ENCODE assay signal across 8 cellular contexts in genomic region chr13:32650705-32651311, GRCh38.
DNase-seq lines count a peak whose midpoint lies in the region; ATAC-seq and TF ChIP-seq lines count a peak whose summit lies in the region.

No MANE protein-coding gene starts in this region.

- H3K27me3 ChIP-seq in esophagus squamous epithelium (no peaks in the 10 kb centered on the region), neural cell (ENCODE audit: insufficient read depth, low read depth, low read length) (no peaks in the 10 kb centered on the region), thoracic aorta (replicated peaks; ENCODE audit: insufficient read depth) (no peaks in the 10 kb centered on the region)

- H3K4me2 ChIP-seq in neural cell (ENCODE audit: low read length) = no peak overlapping the region

- 21 to 28% methylated on average over 3 of the region's 3 CpGs for WGBS in esophagus squamous epithelium, 2 donors

- H3K27ac ChIP-seq in esophagus squamous epithelium (no peak overlapping the region), neural cell (ENCODE audit: low read length) (no peak overlapping the region), thoracic aorta (no peak overlapping the region)

- peak; percentile 71 for TF ChIP-seq CTCF in AG10803 (conservative IDR thresholded peaks at IDR 0.05; ENCODE audit: low read length)
- peak; percentile 18 to 67 (median 54) for TF ChIP-seq CTCF in esophagus squamous epithelium (IDR thresholded peaks at IDR 0.05)
- TF ChIP-seq CTCF in neural cell (IDR thresholded peaks at IDR 0.05; ENCODE audit: poor library complexity, severe bottlenecking) = peak; percentile 53
- TF ChIP-seq CTCF in thoracic aorta (IDR thresholded peaks at IDR 0.05) = peak; percentile 48

- H2AFZ ChIP-seq in neural cell (ENCODE audit: low read depth, low read length) = no peak overlapping the region

- H3K36me3 ChIP-seq in esophagus squamous epithelium (no peaks in the 10 kb centered on the region), neural cell (ENCODE audit: insufficient read depth, low read length) (no peaks in the 10 kb centered on the region), thoracic aorta (no peaks in the 10 kb centered on the region)

- H3K79me2 ChIP-seq in neural cell (replicated peaks; ENCODE audit: insufficient read depth, low read length) = peaks cover 53% of the 10 kb centered on the region

- TF ChIP-seq POLR2A in esophagus squamous epithelium (IDR thresholded peaks at IDR 0.05) = no peak

- H3K4me3 ChIP-seq in AG10803 (ENCODE audit: low read length) (no peak overlapping the region), esophagus squamous epithelium (no peak overlapping the region), neural cell (ENCODE audit: low read length) (no peak overlapping the region), thoracic aorta (no peak overlapping the region)

- no peak for TF ChIP-seq EP300 in neural cell (conservative IDR thresholded peaks at IDR 0.05; ENCODE audit: poor library complexity, severe bottlenecking)

- no peak overlapping the region for H3K9ac ChIP-seq in neural cell (ENCODE audit: low read length)

- intact Hi-C loops in esophagus squamous epithelium (cut with DNase I) = loop anchor here (5.0 kb wide), 1 partner anchor 64 kb away; the partner anchor contains the start of gene PDS5B

- no peaks in the 10 kb centered on the region for H3F3A ChIP-seq in neural cell (ENCODE audit: insufficient read depth, low read length, poor library complexity, severe bottlenecking)

- peaks cover 0 to 13% (median 0%) of the 10 kb centered on the region in 3 donors for H3K4me1 ChIP-seq in esophagus squamous epithelium
- peaks cover 20 to 25% of the 10 kb centered on the region in 2 donors for H3K4me1 ChIP-seq in thoracic aorta (ENCODE audit: control insufficient read depth in 1 of 2, low read depth in 2 of 2)

- DNase-seq in AG10803 (ENCODE audit: low read depth) = peak; percentile 63
- peak; percentile 57 to 82 for DNase-seq in NOMO-1 (lab: John Stamatoyannopoulos, UW; ENCODE audit: unreplicated experiment in 2 of 2)
- DNase-seq in activated CD8-positive, alpha-beta memory T cell treated with anti-CD3 and anti-CD28 coated beads for 48 hours (ENCODE audit: low read depth in 2 of 3, low spot score in 2 of 3) = peak in 2 of 3 experiments; percentile 10 to 19
- no peak for DNase-seq in esophagus squamous epithelium (lab: John Stamatoyannopoulos, UW)
- no peak for DNase-seq in thoracic aorta (ENCODE audit: low spot score)

- no peaks in the 10 kb centered on the region for H4K20me1 ChIP-seq in neural cell (ENCODE audit: insufficient read depth)

- peak; percentile 57 for ATAC-seq in GM18858 (IDR thresholded peaks at IDR 0.05; ENCODE audit: unreplicated experiment)
- ATAC-seq in HG03139 (IDR thresholded peaks at IDR 0.05; ENCODE audit: unreplicated experiment) = peak; percentile 63
- no peak for ATAC-seq in thoracic aorta (ENCODE audit: insufficient number of reproducible peaks, low FRiP score, low read depth)

- TF ChIP-seq RAD21 in neural cell (conservative IDR thresholded peaks at IDR 0.05) = peak; percentile 13

- no peaks in the 10 kb centered on the region for H3K9me2 ChIP-seq in neural cell (ENCODE audit: insufficient read depth, low read length)

- no peaks in the 10 kb centered on the region for H3K9me3 ChIP-seq in esophagus squamous epithelium
- no peaks in the 10 kb centered on the region for H3K9me3 ChIP-seq in neural cell (ENCODE audit: low read length)
- no peaks in the 10 kb centered on the region for H3K9me3 ChIP-seq in thoracic aorta

TF ChIP-seq in neural cell, 6 proteins besides CTCF, POLR2A, EP300 and RAD21:
- no peak for TF ChIP-seq REST (IDR thresholded peaks at IDR 0.05; ENCODE audit: borderline replicate concordance)
- no peak for TF ChIP-seq MXI1 (conservative IDR thresholded peaks at IDR 0.05; ENCODE audit: poor library complexity, severe bottlenecking)
- TF ChIP-seq POLR2AphosphoS5 (IDR thresholded peaks at IDR 0.05) = no peak
- no peak for TF ChIP-seq SMC3 (conservative IDR thresholded peaks at IDR 0.05; ENCODE audit: poor library complexity)

Comparison
In these comparisons a context has a peak if more than half of its experiments do, and no peak if none do; other contexts are left out.
1. DNase-seq: peak in AG10803 (single experiment), NOMO-1 (2 of 2) and activated CD8-positive, alpha-beta memory T cell treated with anti-CD3 and anti-CD28 coated beads for 48 hours (2 of 3); none in esophagus squamous epithelium (single experiment) and thoracic aorta (single experiment).
2. Peak in every context shown above with its lines, with median percentiles within 50 percentile points of each other: CTCF ChIP-seq.